ENCODE assay signal across 8 cellular contexts in the genomic region with DNA sequence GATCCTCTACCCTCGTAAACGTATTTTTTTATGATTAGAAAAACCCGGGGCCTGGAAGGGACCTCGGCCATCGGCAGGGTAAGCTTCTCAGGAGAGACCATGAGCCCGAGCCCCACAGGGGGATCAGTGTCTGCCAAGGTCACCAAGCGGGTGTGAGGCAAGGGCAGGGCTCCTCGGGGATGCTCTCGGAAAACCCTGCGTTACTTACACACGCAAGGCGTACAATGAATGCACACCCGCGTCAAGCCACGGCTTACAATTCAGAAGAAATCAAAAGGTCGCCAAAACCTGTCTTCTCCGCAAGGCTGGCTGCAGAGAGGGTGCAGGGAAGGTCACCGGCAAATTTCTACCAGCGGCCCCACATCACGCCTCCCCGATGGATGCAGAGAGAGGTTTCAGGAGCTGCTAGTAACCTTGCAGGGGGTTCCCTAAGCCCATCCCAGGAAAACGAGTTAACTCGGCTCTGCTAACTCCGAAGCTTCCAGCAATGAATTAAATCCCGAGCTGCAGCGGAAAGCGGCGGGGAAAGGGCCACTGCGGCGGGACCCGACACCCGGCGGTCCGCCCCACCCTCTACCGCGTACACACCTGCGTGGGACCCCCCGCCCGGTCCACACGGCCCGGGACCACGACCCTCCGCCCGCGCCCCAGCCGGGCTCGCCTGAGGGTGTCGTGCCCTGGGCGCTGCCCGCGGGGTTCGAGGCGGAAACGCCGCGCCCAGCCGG. TPM values are rescaled to one million over a fixed set of nuclear protein-coding genes. Genes with fewer than 3 reads are reported as not detected.
DNase-seq lines count a peak whose midpoint lies in the region; ATAC-seq and TF ChIP-seq lines count a peak whose summit lies in the region.

No MANE protein-coding gene starts in this region.

- H3K36me3 ChIP-seq in HUES48 (ENCODE audit: control insufficient read depth, insufficient read depth, low read length) (no peaks in the 10 kb centered on the region), ectodermal cell (ENCODE audit: control insufficient read depth, insufficient read depth, low read length) (no peaks in the 10 kb centered on the region), muscle layer of duodenum (ENCODE audit: control insufficient read depth in 1 of 2, insufficient read depth in 2 of 2, low read length in 2 of 2) (no peaks in the 10 kb centered on the region), thymus (ENCODE audit: control insufficient read depth, insufficient read depth) (peaks cover 6% of the 10 kb centered on the region)

- 6 to 7% methylated on average over 57 of the region's 57 CpGs for WGBS in ectodermal cell, 2 experiments
- WGBS in thymus: 2% methylated on average over 57 of the region's 57 CpGs

- H3K27ac ChIP-seq in HUES48 (ENCODE audit: low read depth, low read length) (no peak overlapping the region), ectodermal cell (ENCODE audit: insufficient read depth, low read depth, low read length, poor library complexity, severe bottlenecking) (no peak overlapping the region), muscle layer of duodenum (ENCODE audit: low read length) (peak overlapping the region; percentile 73), thymus (ENCODE audit: low read depth) (peak overlapping the region; percentile 83)

- DNase-seq in G401 (ENCODE audit: low spot score) (peak; percentile 59), NCI-H2029 treated with DMSO at 0.1 percent for 48 hours (lab: John Stamatoyannopoulos, UW) (no peak)
- peak; percentile 9 to 28 for DNase-seq in activated CD4-positive, alpha-beta T cell treated with anti-CD3 and anti-CD28 coated beads, Interleukin-2, amount 50 U/mL, for 24 hours (ENCODE audit: low read depth in 1 of 2, low spot score in 1 of 2)

- no peak for TF ChIP-seq POLR2A in GM18505 (IDR thresholded peaks at IDR 0.05; ENCODE audit: borderline replicate concordance, extremely low read depth, insufficient read depth, insufficient read length)

- H3K4me3 ChIP-seq in HUES48 (ENCODE audit: low read depth, low read length) (peak overlapping the region; percentile 91), ectodermal cell (ENCODE audit: insufficient read depth, low read depth, low read length) (peak overlapping the region; percentile 76), muscle layer of duodenum (ENCODE audit: low read depth in 1 of 2, low read length in 2 of 2) (peak overlapping the region; percentile 79 to 81), thymus (ENCODE audit: low read length) (peak overlapping the region; percentile 81)

- in situ Hi-C loops in G401 (cut with HindIII; ENCODE audit: low sequenced_read_pairs): no loop called here

- H3K9me3 ChIP-seq in HUES48 (ENCODE audit: control insufficient read depth, insufficient read depth, low read length) (no peaks in the 10 kb centered on the region), ectodermal cell (ENCODE audit: control insufficient read depth, low read length) (no peaks in the 10 kb centered on the region), muscle layer of duodenum (ENCODE audit: control insufficient read depth in 1 of 2, low read length in 2 of 2) (no peaks in the 10 kb centered on the region), thymus (ENCODE audit: control insufficient read depth) (no peaks in the 10 kb centered on the region)

- H3K4me1 ChIP-seq in HUES48 (ENCODE audit: control insufficient read depth, insufficient read depth, low read length): 0 out of 2 replicates have a peak, but pooled peaks cover 3% of the 10 kb centered on the region
- H3K4me1 ChIP-seq in ectodermal cell (ENCODE audit: control insufficient read depth, insufficient read depth, low read length): peaks cover 15% of the 10 kb centered on the region
- H3K4me1 ChIP-seq in muscle layer of duodenum (ENCODE audit: control insufficient read depth in 1 of 2, insufficient read depth in 2 of 2, low read length in 2 of 2): peaks cover 0 to 24% of the 10 kb centered on the region in 2 donors
- H3K4me1 ChIP-seq in thymus (ENCODE audit: control insufficient read depth, insufficient read depth, low read length): peaks cover 20% of the 10 kb centered on the region

- ATAC-seq in GM18505 (IDR thresholded peaks at IDR 0.05; ENCODE audit: unreplicated experiment): no peak

- peak overlapping the region; percentile 48; the same call in 1 of the 2 replicates for H3K9ac ChIP-seq in HUES48 (ENCODE audit: low read depth, low read length)

- H3K27me3 ChIP-seq in HUES48 (ENCODE audit: control insufficient read depth, insufficient read depth, low read length): peaks cover 28% of the 10 kb centered on the region
- H3K27me3 ChIP-seq in ectodermal cell (ENCODE audit: control insufficient read depth, insufficient read depth, low read length, poor library complexity, severe bottlenecking): peaks cover 23% of the 10 kb centered on the region
- no peaks in the 10 kb centered on the region for H3K27me3 ChIP-seq in muscle layer of duodenum (ENCODE audit: low read depth, low read length)
- no peaks in the 10 kb centered on the region for H3K27me3 ChIP-seq in thymus (ENCODE audit: control insufficient read depth, insufficient read depth)

RNA-seq across cellular contexts. Expression of gene ST3GAL5, which starts 0.6 kb away (rescaled TPM):
- 99.2 and 118 TPM in 2 replicates for total RNA-seq in G401 (2014; rRNA removed; shearing (Covaris generic))
- polyA plus RNA-seq in ectodermal cell (2013, experiment 1 of 4): 7.8 TPM
- 9.4 TPM for polyA plus RNA-seq in ectodermal cell (2013, experiment 2 of 4)
- polyA plus RNA-seq in ectodermal cell (2013, experiment 3 of 4): 8.0 TPM
- 7.8 TPM for polyA plus RNA-seq in ectodermal cell (2013, experiment 4 of 4)
- 39.2 TPM for polyA plus RNA-seq in thymus

Comparison
In these comparisons a context has a peak if more than half of its experiments do, and no peak if none do; other contexts are left out.
1. H3K27ac ChIP-seq: peak in muscle layer of duodenum (single experiment) and thymus (single experiment); none in HUES48 (single experiment) and ectodermal cell (single experiment).
2. Peak in every context shown above with its lines, with median percentiles within 50 percentile points of each other: H3K4me3 ChIP-seq.